ENCODE assay signal across 8 cellular contexts in genomic region chr4:125283702-125284279, GRCh38. TPM values are rescaled to one million over a fixed set of nuclear protein-coding genes. Genes with fewer than 3 reads are reported as not detected.
A peak's percentile ranks its signal among the peaks of the same experiment; 100 is the strongest.
DNase-seq lines count a peak whose midpoint lies in the region; ATAC-seq, FAIRE-seq and TF ChIP-seq lines count a peak whose summit lies in the region.

No MANE protein-coding gene starts in this region.

- no peak for TF ChIP-seq EP300 in H1 (IDR thresholded peaks at IDR 0.05; ENCODE audit: borderline replicate concordance in 1 of 2, low read depth in 2 of 2, low read length in 2 of 2)

- 8% methylated on average over 4 of the region's 4 CpGs; no CpG with 5 or more reads in 1 of the 2 experiments for WGBS in H1 (ENCODE audit: extremely low coverage in 1 of 2, insufficient coverage in 1 of 2, insufficient read length in 1 of 2, insufficient replicate concordance in 2 of 2, low coverage in 1 of 2, low lambda C conversion rate in 2 of 2, missing lambda C conversion rate in 1 of 2), 2 experiments
- 0 to 1% methylated on average over 4 of the region's 4 CpGs for WGBS in pancreas, 2 donors

- no peak overlapping the region for H3K4me2 ChIP-seq in H1 (ENCODE audit: insufficient read depth in 1 of 2, low read depth in 2 of 2, low read length in 2 of 2)

- no peak for TF ChIP-seq POLR2A in H1 (IDR thresholded peaks at IDR 0.05; ENCODE audit: control extremely low read depth in 1 of 2, low read depth in 2 of 2, low read length in 2 of 2)

- H3K23ac ChIP-seq in H1 (ENCODE audit: insufficient read length), result no peak overlapping the region

- H3K14ac ChIP-seq in H1 (ENCODE audit: insufficient read length), result no peak overlapping the region

- POLR2A ChIA-PET in BJ (lab: Charles Lee), result no interaction called here
- POLR2A ChIA-PET in H1 (lab: Charles Lee; ENCODE audit: partially characterized antibody), result no interaction called here

- ATAC-seq in GM18907 (IDR thresholded peaks at IDR 0.05; ENCODE audit: unreplicated experiment) (peak; percentile 69), pancreas (peak in 3 of 4 donors; percentile 34 to 46 (median 43)), GM19455 (IDR thresholded peaks at IDR 0.05; ENCODE audit: unreplicated experiment) (no peak)

- no peaks in the 10 kb centered on the region for H3K27me3 ChIP-seq in BJ (ENCODE audit: control insufficient read depth, insufficient read depth, low read length)
- H3K27me3 ChIP-seq in H1 (replicated peaks in 1 of 4; ENCODE audit: control insufficient read depth in 3 of 4, extremely low read depth in 1 of 4, insufficient read depth in 3 of 4, low read length in 3 of 4), result no peaks in the 10 kb centered on the region
- no peaks in the 10 kb centered on the region for H3K27me3 ChIP-seq in pancreas

- no peak overlapping the region for H2BK20ac ChIP-seq in H1 (ENCODE audit: low read length)

- FAIRE-seq in H1 (lab: Jason Lieb, UNC), result peak; percentile 69
- peak; percentile 94 for FAIRE-seq in pancreas (lab: Jason Lieb, UNC)

- H3K23me2 ChIP-seq in H1 (ENCODE audit: low read depth, low read length), result no peaks in the 10 kb centered on the region

- H3K4me1 ChIP-seq in H1 (replicated peaks in 1 of 4; ENCODE audit: control insufficient read depth in 3 of 4, insufficient read depth in 4 of 4, low read length in 3 of 4) (no peaks in the 10 kb centered on the region), pancreas (no peaks in the 10 kb centered on the region)

- no peaks in the 10 kb centered on the region for H3K79me2 ChIP-seq in H1 (ENCODE audit: control insufficient read depth in 1 of 2, insufficient read depth in 2 of 2, low read length in 2 of 2)

- no peaks in the 10 kb centered on the region for H4K20me1 ChIP-seq in H1 (replicated peaks in 1 of 2; ENCODE audit: control insufficient read depth in 1 of 2, insufficient read depth in 2 of 2, low read length in 2 of 2)

- H3K27ac ChIP-seq in H1 (ENCODE audit: low read depth, low read length), result no peak overlapping the region
- H3K27ac ChIP-seq in pancreas, result no peak overlapping the region

- no peak overlapping the region for H2BK5ac ChIP-seq in H1 (ENCODE audit: low read depth, low read length)

- H4K8ac ChIP-seq in H1 (ENCODE audit: extremely low read depth, insufficient read depth, low read length), result no peak overlapping the region

- TF ChIP-seq CTCF in BJ (IDR thresholded peaks at IDR 0.05; ENCODE audit: insufficient read depth, low read depth, low read length) (peak; percentile 32), H1 (IDR thresholded peaks at IDR 0.05; ENCODE audit: control extremely low read depth in 1 of 3, insufficient read depth in 1 of 3, low read depth in 1 of 3, low read length in 3 of 3) (peak in 2 of 3 experiments; percentile 4 to 20; a peak in 2 of 4 replicates), pancreas (IDR thresholded peaks at IDR 0.05) (peak; percentile 26 to 57 (median 39))

- H3K9me3 ChIP-seq in H1 (ENCODE audit: insufficient read depth in 2 of 2, low read depth in 1 of 2, low read length in 1 of 2) (peaks cover 0 to 8% of the 10 kb centered on the region in 2 experiments; a peak in 1 of 4 replicates), pancreas (no peaks in the 10 kb centered on the region)

- H3K4me3 ChIP-seq in BJ (ENCODE audit: low read depth, low read length), result no peak overlapping the region
- no peak overlapping the region for H3K4me3 ChIP-seq in H1 (ENCODE audit: extremely low read depth in 1 of 4, insufficient read depth in 2 of 4, low read depth in 3 of 4, low read length in 4 of 4)
- H3K4me3 ChIP-seq in pancreas, result no peak overlapping the region

- CTCF ChIA-PET in BJ (lab: Yijun Ruan, JAX), result interaction anchor here (0.6 to 4.3 kb wide), 11 partner anchors 12 to 1025 kb away, joined by 3 to 34 read pairs (median 3); no protein-coding TSS in a partner anchor
- CTCF ChIA-PET in H1 (lab: Charles Lee; ENCODE audit: partially characterized antibody), result interaction anchor here (0.7 to 2.9 kb wide), 29 partner anchors 16 to 955 kb away, joined by 3 to 24 read pairs (median 3); no protein-coding TSS in a partner anchor

- no peak overlapping the region for H4K91ac ChIP-seq in H1 (replicated peaks; ENCODE audit: insufficient read length, low read length)

- DNase-seq in BJ (ENCODE audit: low read depth), result no peak
- DNase-seq in NAMALWA (ENCODE audit: low spot score), result peak; percentile 50
- DNase-seq in H1 (ENCODE audit: low read depth in 1 of 2, low spot score in 2 of 2), result no peak
- no peak for DNase-seq in pancreas
- no peak for DNase-seq in NCI-H226
- no peak for DNase-seq in NCI-H774 (lab: John Stamatoyannopoulos, UW)

- no peak overlapping the region for H4K5ac ChIP-seq in H1 (ENCODE audit: insufficient read length, low read depth, low read length)

- no peak overlapping the region for H3K56ac ChIP-seq in H1 (replicated peaks; ENCODE audit: insufficient read length, low read depth, low read length)

- no peak overlapping the region for H2BK15ac ChIP-seq in H1 (ENCODE audit: low read length)

- intact Hi-C loops in pancreas (cut with DNase I), result loop anchor here in 1 of 3 donors (10.0 kb wide), 1 partner anchor 949 kb away; no protein-coding TSS in a partner anchor

- H2BK12ac ChIP-seq in H1 (ENCODE audit: low read depth, low read length), result no peak overlapping the region

- no peaks in the 10 kb centered on the region for H3K36me3 ChIP-seq in BJ (ENCODE audit: control insufficient read depth, insufficient read depth, low read length)
- H3K36me3 ChIP-seq in H1 (ENCODE audit: control insufficient read depth in 2 of 4, insufficient read depth in 4 of 4, low read length in 3 of 4), result no peaks in the 10 kb centered on the region
- no peaks in the 10 kb centered on the region for H3K36me3 ChIP-seq in pancreas

- no peaks in the 10 kb centered on the region for H3K79me1 ChIP-seq in H1 (ENCODE audit: low read depth, low read length)

- no peak overlapping the region for H3K9ac ChIP-seq in H1 (replicated peaks in 1 of 4; ENCODE audit: extremely low read depth in 1 of 4, low read depth in 3 of 4, low read length in 3 of 4)

- H3K18ac ChIP-seq in H1 (ENCODE audit: extremely low read depth, low read length), result no peak overlapping the region

- H2AFZ ChIP-seq in H1 (ENCODE audit: low read length), result no peak overlapping the region

- H2AK5ac ChIP-seq in H1 (ENCODE audit: low read depth, low read length), result no peak overlapping the region

- no peak overlapping the region for H3K4ac ChIP-seq in H1 (replicated peaks; ENCODE audit: insufficient read length, low read depth, low read length)

- TF ChIP-seq RAD21 in H1 (IDR thresholded peaks at IDR 0.05 in 1 of 2, conservative IDR thresholded peaks at IDR 0.05 in 1 of 2; ENCODE audit: low read depth in 2 of 2, low read length in 2 of 2), result peak; percentile 61 to 78

- no peak overlapping the region for H2BK120ac ChIP-seq in H1 (replicated peaks; ENCODE audit: low read depth, low read length)

TF ChIP-seq in H1, 55 proteins besides CTCF, POLR2A, EP300 and RAD21:
- TF ChIP-seq SP4 (IDR thresholded peaks at IDR 0.05; ENCODE audit: low read length), result no peak
- TF ChIP-seq BCL11A (IDR thresholded peaks at IDR 0.05; ENCODE audit: low read depth in 2 of 2, low read length in 2 of 2), result no peak
- TF ChIP-seq GTF2F1 (IDR thresholded peaks at IDR 0.05; ENCODE audit: borderline replicate concordance, low read depth, low read length), result no peak

RNA-seq across cellular contexts. Expression of gene FAT4, which starts 31.0 kb away (rescaled TPM):
- polyA plus RNA-seq in BJ (2011; rRNA removed) (9.5 and 12.9 TPM in 2 replicates), H1 (2011; rRNA removed) (0.78 and 1.3 TPM in 2 replicates), pancreas (under 1 TPM; 0.27 to 0.56 TPM)
- polyA minus RNA-seq in BJ (2011; rRNA and poly(A)+ RNA removed), result 26.9 and 29.0 TPM in 2 replicates
- 5.0 and 5.3 TPM in 2 replicates for total RNA-seq in H1 (2021; fragmentation: NEBNext Ultra II Directional; extraction: Animal tissue kit (Norgen Biotek cat#: 25700))
- 1.0 TPM for polyA plus RNA-seq in H1 (2011; cell fraction: cytosol; rRNA removed)
- polyA plus RNA-seq in H1 (2011; cell fraction: nucleus; rRNA removed), result 2.5 TPM
- 1.3 to 1.4 TPM (median 1.4 TPM) in 4 replicates for polyA plus RNA-seq in H1 (2012, experiment 1 of 2)
- polyA plus RNA-seq in H1 (2012, experiment 2 of 2), result 0.07 TPM
- 2.6 TPM for polyA plus RNA-seq in H1 (2013, experiment 1 of 2)
- 2.0 TPM for polyA plus RNA-seq in H1 (2013, experiment 2 of 2)
- polyA minus RNA-seq in H1 (2011; rRNA and poly(A)+ RNA removed), result 8.6 and 20.5 TPM in 2 replicates
- 4.0 TPM for polyA minus RNA-seq in H1 (2011; cell fraction: cytosol; rRNA and poly(A)+ RNA removed)
- 17.3 TPM for polyA minus RNA-seq in H1 (2011; cell fraction: nucleus; rRNA and poly(A)+ RNA removed)
- total RNA-seq in pancreas, result 1 to 10 TPM in 5 of 6 donors, under 1 TPM in 1; 0.85 to 2.6 (median 1.7) TPM
